ENCODE assay signal across 8 cellular contexts in the genomic region with DNA sequence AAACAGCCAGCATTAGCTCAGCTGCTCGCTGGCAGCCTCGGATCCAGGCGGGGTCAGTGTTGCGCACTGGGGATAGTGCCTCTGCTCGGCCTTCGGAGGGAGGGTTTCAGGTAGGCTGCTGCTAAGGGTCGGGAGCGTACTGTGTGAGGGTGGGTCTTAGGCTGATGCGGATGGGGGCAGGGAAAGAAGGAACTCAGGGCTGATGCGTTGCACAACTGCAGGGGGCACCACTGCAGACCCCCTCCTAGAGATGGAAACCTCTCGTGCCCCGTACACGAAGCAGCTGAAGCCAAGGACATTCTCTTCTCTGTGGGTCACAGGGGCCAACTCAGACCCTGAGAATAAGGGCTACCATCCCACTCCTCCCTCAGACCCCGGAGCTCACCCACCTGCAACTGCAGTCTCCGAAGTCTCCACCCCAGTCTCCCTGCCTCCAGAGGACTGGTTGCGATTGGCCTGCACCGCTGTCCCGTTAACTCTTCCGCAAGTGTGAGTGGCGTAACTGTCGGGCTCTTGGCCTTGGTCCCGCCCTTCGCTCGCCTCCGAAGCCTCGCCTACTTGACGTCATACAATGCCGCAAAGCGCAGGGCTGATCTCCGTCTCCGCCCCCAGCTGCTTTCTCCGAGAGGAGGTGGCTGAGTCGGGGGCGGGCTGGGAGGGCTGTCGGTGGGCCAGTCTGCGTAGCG. TPM values are rescaled to one million over a fixed set of nuclear protein-coding genes. Genes with fewer than 3 reads are reported as not detected.
A peak's percentile ranks its signal among the peaks of the same experiment; 100 is the strongest.
DNase-seq lines count a peak whose midpoint lies in the region; ATAC-seq and TF ChIP-seq lines count a peak whose summit lies in the region.

A gene with protein sequence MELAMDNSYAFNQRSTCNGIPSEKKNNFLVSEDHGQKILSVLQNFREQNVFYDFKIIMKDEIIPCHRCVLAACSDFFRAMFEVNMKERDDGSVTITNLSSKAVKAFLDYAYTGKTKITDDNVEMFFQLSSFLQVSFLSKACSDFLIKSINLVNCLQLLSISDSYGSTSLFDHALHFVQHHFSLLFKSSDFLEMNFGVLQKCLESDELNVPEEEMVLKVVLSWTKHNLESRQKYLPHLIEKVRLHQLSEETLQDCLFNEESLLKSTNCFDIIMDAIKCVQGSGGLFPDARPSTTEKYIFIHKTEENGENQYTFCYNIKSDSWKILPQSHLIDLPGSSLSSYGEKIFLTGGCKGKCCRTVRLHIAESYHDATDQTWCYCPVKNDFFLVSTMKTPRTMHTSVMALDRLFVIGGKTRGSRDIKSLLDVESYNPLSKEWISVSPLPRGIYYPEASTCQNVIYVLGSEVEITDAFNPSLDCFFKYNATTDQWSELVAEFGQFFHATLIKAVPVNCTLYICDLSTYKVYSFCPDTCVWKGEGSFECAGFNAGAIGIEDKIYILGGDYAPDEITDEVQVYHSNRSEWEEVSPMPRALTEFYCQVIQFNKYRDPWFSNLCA (minus strand): TSS at position 425 of the 686 bp plus-strand sequence. CDS start 18,250 bp downstream, outside the sequence.

- H3K9me3 Mint-ChIP-seq in CD14-positive monocyte: no peaks in the 10 kb centered on the region

- intact Hi-C loops in CD14-positive monocyte (cut with micrococcal nuclease): loop anchor here (5.0 kb wide), 1 partner anchor 55 kb away; a partner anchor contains a TSS

- peaks cover 33% of the 10 kb centered on the region for H3K4me1 Mint-ChIP-seq in CD14-positive monocyte

- peak; percentile 32 for TF ChIP-seq CTCF in CD14-positive monocyte (IDR thresholded peaks at IDR 0.05)

- no peaks in the 10 kb centered on the region for H3K27me3 Mint-ChIP-seq in CD14-positive monocyte (ENCODE audit: low read depth in 3 of 3)

- H3K4me3 Mint-ChIP-seq in CD14-positive monocyte: peak within 1 kb of the TSS; percentile 96 to 99

- peak within 1 kb of the TSS; percentile 96 to 99 (median 99) for H3K27ac Mint-ChIP-seq in CD14-positive monocyte

- H3K36me3 Mint-ChIP-seq in CD14-positive monocyte: peaks cover 21 to 22% of the 10 kb centered on the region in 2 donors

- DNase-seq in CD14-positive monocyte (ENCODE audit: low spot score) (peak; percentile 99), NCI-H69 (lab: John Stamatoyannopoulos, UW) (peak; percentile 100), dedifferentiated amniotic fluid mesenchymal stem cell (ENCODE audit: extremely low spot score) (peak; percentile 99), left kidney (ENCODE audit: low read depth, low spot score) (peak; percentile 100)
- DNase-seq in activated CD4-positive, alpha-beta T cell treated with anti-CD3 and anti-CD28 coated beads, Interleukin-2, amount 50 U/mL, for 1 hour: peak; percentile 97
- DNase-seq in stimulated activated CD4-positive, alpha-beta T cell treated with anti-CD3 and anti-CD28 coated beads, Interleukin-1b, Interleukin-23, amount 100 ng/mL, for 48 hours: peak; percentile 99

- peak; percentile 95 for ATAC-seq in GM19395 (IDR thresholded peaks at IDR 0.05; ENCODE audit: unreplicated experiment)
- ATAC-seq in HG03558 (IDR thresholded peaks at IDR 0.05; ENCODE audit: extremely low read depth, unreplicated experiment): peak; percentile 93

RNA-seq across cellular contexts. Expression of the gene that starts here (rescaled TPM):
- 1 to 10 TPM; 2.6 to 5.9 TPM for polyA plus RNA-seq in CD14-positive monocyte

Comparison
In these comparisons a context has a peak if more than half of its experiments do, and no peak if none do; other contexts are left out.
1. Peak in every context shown above with its lines: DNase-seq and ATAC-seq.